11 cellular contexts compared by ENCODE assay signal in the genomic region with DNA sequence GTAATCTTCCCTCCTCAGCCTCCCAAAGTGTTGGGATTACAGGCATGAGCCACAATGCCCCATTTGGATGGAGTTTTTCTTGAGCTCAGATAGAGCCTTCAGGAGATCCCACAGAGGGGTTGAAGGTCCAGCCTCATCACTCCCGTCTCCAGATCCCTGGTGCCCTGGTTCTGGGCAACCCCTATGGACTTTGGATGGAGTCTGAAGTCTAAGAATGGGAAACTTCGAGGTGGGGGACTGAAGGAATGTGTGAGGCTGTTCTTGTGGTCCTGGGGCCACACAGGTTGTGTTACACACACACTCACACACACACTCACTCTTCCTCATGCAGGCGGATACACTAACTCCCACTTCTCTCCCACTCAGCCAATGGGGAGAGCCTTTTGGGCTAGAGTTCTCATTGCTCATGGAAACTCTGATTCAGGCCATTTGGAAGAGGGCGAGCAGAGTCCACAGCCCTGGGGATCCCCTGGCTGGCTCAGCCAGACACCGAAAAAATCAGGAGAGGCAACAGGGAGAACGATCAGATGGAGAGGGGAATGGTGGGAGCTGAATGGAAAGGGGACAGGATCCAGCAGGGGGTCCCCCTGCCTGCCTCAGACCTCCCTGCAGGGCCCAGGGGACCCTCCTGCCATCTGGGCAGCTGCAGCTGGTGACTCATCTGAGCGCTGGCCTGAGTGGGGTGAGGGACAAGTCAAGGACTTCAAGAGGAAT. TPM values are rescaled to one million over a fixed set of nuclear protein-coding genes. Genes with fewer than 3 reads are reported as not detected.
A peak's percentile ranks its signal among the peaks of the same experiment; 100 is the strongest.
DNase-seq lines count a peak whose midpoint lies in the region; ATAC-seq, FAIRE-seq and TF ChIP-seq lines count a peak whose summit lies in the region.
"Had no signal": no experiment of that assay in that cellular context is flagged by ENCODE, and none has a peak within 500 bp of the region (broad histone marks: within the 10 kb centered on the region; RNA-seq: fewer than 3 reads in every experiment).

No MANE protein-coding gene starts in this region.

- no peak overlapping the region for H2AFZ ChIP-seq in astrocyte (ENCODE audit: low read depth, low read length)

- no peaks in the 10 kb centered on the region for H3K27me3 ChIP-seq in astrocyte (ENCODE audit: insufficient read depth, low read length)
- H3K27me3 ChIP-seq in subcutaneous abdominal adipose tissue (ENCODE audit: control insufficient read depth in 5 of 5, insufficient read depth in 4 of 5, low read length in 5 of 5), result no peaks in the 10 kb centered on the region

- H3K36me3 Mint-ChIP-seq in activated CD4-positive, alpha-beta T cell treated with anti-CD3 and anti-CD28 coated beads, Interleukin-2, amount 10 ng/mL, durations not matched to agents 7 days and 5 days (ENCODE audit: low read depth), result peaks cover 50% of the 10 kb centered on the region
- peaks cover 25% of the 10 kb centered on the region for H3K36me3 Mint-ChIP-seq in astrocyte (ENCODE audit: low read depth, unreplicated experiment)

- H3K9ac ChIP-seq in astrocyte (ENCODE audit: low read length) (peak overlapping the region; percentile 41), subcutaneous abdominal adipose tissue (ENCODE audit: low read length in 5 of 5) (peak overlapping the region in 2 of 5 donors; percentile 43 to 73)

- no peak for FAIRE-seq in astrocyte (lab: Jason Lieb, UNC)

- H3K9me3 ChIP-seq in astrocyte (ENCODE audit: insufficient read depth, low read depth, low read length), result no peaks in the 10 kb centered on the region
- no peaks in the 10 kb centered on the region for H3K9me3 ChIP-seq in subcutaneous abdominal adipose tissue (ENCODE audit: control insufficient read depth in 5 of 5, low read length in 5 of 5)

- POLR2A ChIA-PET in activated CD4-positive, alpha-beta T cell treated with anti-CD3 and anti-CD28 coated beads, Interleukin-2, amount 10 ng/mL, durations not matched to agents 7 days and 5 days (lab: Charles Lee), result no interaction called here

- H3K4me3 ChIP-seq in astrocyte (ENCODE audit: insufficient read depth, low read depth, low read length) (no peak overlapping the region), subcutaneous abdominal adipose tissue (ENCODE audit: low read depth in 1 of 5, low read length in 5 of 5) (no peak overlapping the region)

- peak overlapping the region; percentile 64 for H3K27ac Mint-ChIP-seq in activated CD4-positive, alpha-beta T cell treated with anti-CD3 and anti-CD28 coated beads, Interleukin-2, amount 10 ng/mL, durations not matched to agents 7 days and 5 days
- peak overlapping the region; percentile 72 for H3K27ac Mint-ChIP-seq in astrocyte (ENCODE audit: unreplicated experiment)

- H3K4me1 Mint-ChIP-seq in activated CD4-positive, alpha-beta T cell treated with anti-CD3 and anti-CD28 coated beads, Interleukin-2, amount 10 ng/mL, durations not matched to agents 7 days and 5 days, result peaks cover 35% of the 10 kb centered on the region
- H3K4me1 Mint-ChIP-seq in astrocyte (ENCODE audit: low read depth, unreplicated experiment), result peaks cover 26% of the 10 kb centered on the region

- TF ChIP-seq CTCF in astrocyte (IDR thresholded peaks at IDR 0.05; ENCODE audit: insufficient read depth, low read depth, low read length), result no peak

- peaks cover 31% of the 10 kb centered on the region for H3K79me2 ChIP-seq in astrocyte (ENCODE audit: insufficient read depth, low read length)

- peaks cover 59% of the 10 kb centered on the region for H4K20me1 ChIP-seq in astrocyte (ENCODE audit: insufficient read depth, low read length)

- peak overlapping the region; percentile 59 for H3K4me2 ChIP-seq in astrocyte (ENCODE audit: low read length)

- no peaks in the 10 kb centered on the region for H3K27me3 Mint-ChIP-seq in activated CD4-positive, alpha-beta T cell treated with anti-CD3 and anti-CD28 coated beads, Interleukin-2, amount 10 ng/mL, durations not matched to agents 7 days and 5 days
- H3K27me3 Mint-ChIP-seq in astrocyte (ENCODE audit: low read depth, unreplicated experiment), result no peaks in the 10 kb centered on the region
- H3K27me3 Mint-ChIP-seq: naive B cell had no signal

- DNase-seq in activated CD4-positive, alpha-beta T cell treated with anti-CD3 and anti-CD28 coated beads, Interleukin-2, amount 10 ng/mL, durations not matched to agents 7 days and 5 days, result no peak
- no peak for DNase-seq in activated CD4-positive, alpha-beta T cell treated with anti-CD3 and anti-CD28 coated beads, Interleukin-2, amount 50 U/mL, for 4 hours
- peak; percentile 99 for DNase-seq in astrocyte (ENCODE audit: low read depth)
- peak; percentile 52 for DNase-seq in left kidney (ENCODE audit: low read depth, low spot score)
- DNase-seq in activated CD8-positive, alpha-beta memory T cell treated with anti-CD3 and anti-CD28 coated beads for 24 hours, result no peak
- DNase-seq in COR-L47 (lab: John Stamatoyannopoulos, UW), result no peak
- DNase-seq: naive B cell, NCI-H1694 had no signal

- H3K9me3 Mint-ChIP-seq in activated CD4-positive, alpha-beta T cell treated with anti-CD3 and anti-CD28 coated beads, Interleukin-2, amount 10 ng/mL, durations not matched to agents 7 days and 5 days, result no peaks in the 10 kb centered on the region
- H3K9me3 Mint-ChIP-seq in astrocyte (ENCODE audit: unreplicated experiment), result no peaks in the 10 kb centered on the region

- H3K27ac ChIP-seq in astrocyte (ENCODE audit: low read depth, low read length) (peak overlapping the region; percentile 43), subcutaneous abdominal adipose tissue (ENCODE audit: low read depth, low read length) (peak overlapping the region; percentile 94)
- H3K27ac ChIP-seq: C4-2B had no signal

- CTCF ChIA-PET in activated CD4-positive, alpha-beta T cell treated with anti-CD3 and anti-CD28 coated beads, Interleukin-2, amount 10 ng/mL, durations not matched to agents 7 days and 5 days (lab: Charles Lee), result interaction anchor here (0.5 to 2.8 kb wide), 5 partner anchors 24 to 236 kb away, joined by 3 to 9 read pairs (median 4); no protein-coding TSS in a partner anchor

- no peak for ATAC-seq in GM18517 (IDR thresholded peaks at IDR 0.05; ENCODE audit: unreplicated experiment)

- peaks cover 16% of the 10 kb centered on the region for H3K36me3 ChIP-seq in astrocyte (ENCODE audit: insufficient read depth, low read length)
- H3K36me3 ChIP-seq in subcutaneous abdominal adipose tissue (ENCODE audit: control insufficient read depth in 5 of 5, insufficient read depth in 5 of 5, low read length in 5 of 5), result peaks cover 2 to 55% (median 44%) of the 10 kb centered on the region in 5 donors

- H3K4me1 ChIP-seq in astrocyte (ENCODE audit: insufficient read depth, low read length), result peaks cover 38% of the 10 kb centered on the region
- H3K4me1 ChIP-seq in subcutaneous abdominal adipose tissue (ENCODE audit: control insufficient read depth in 5 of 5, insufficient read depth in 5 of 5, low read length in 5 of 5), result peaks cover 34 to 89% (median 79%) of the 10 kb centered on the region in 5 donors

- no peak overlapping the region for H3K4me3 Mint-ChIP-seq in activated CD4-positive, alpha-beta T cell treated with anti-CD3 and anti-CD28 coated beads, Interleukin-2, amount 10 ng/mL, durations not matched to agents 7 days and 5 days
- peak overlapping the region; percentile 65 for H3K4me3 Mint-ChIP-seq in astrocyte (ENCODE audit: unreplicated experiment)
- H3K4me3 Mint-ChIP-seq: naive B cell had no signal

RNA-seq across cellular contexts. Expression of gene IGFBP4, which starts 9.0 kb away (rescaled TPM):
- 10 to 100 TPM; 65.2 to 67.9 TPM for total RNA-seq in activated CD4-positive, alpha-beta T cell treated with anti-CD3 and anti-CD28 coated beads, Interleukin-2, amount 10 ng/mL, durations not matched to agents 7 days and 5 days
- 134 and 142 TPM in 2 replicates for total RNA-seq in astrocyte

RNA-seq across cellular contexts. Expression of gene TOP2A, which starts 34.5 kb away (rescaled TPM):
- 100 to 1,000 TPM; 504 to 522 TPM for total RNA-seq in activated CD4-positive, alpha-beta T cell treated with anti-CD3 and anti-CD28 coated beads, Interleukin-2, amount 10 ng/mL, durations not matched to agents 7 days and 5 days
- 7.3 and 12.6 TPM in 2 replicates for total RNA-seq in astrocyte

RNA-seq across cellular contexts. Expression of gene TNS4, which starts 49.2 kb away (rescaled TPM):
- total RNA-seq in activated CD4-positive, alpha-beta T cell treated with anti-CD3 and anti-CD28 coated beads, Interleukin-2, amount 10 ng/mL, durations not matched to agents 7 days and 5 days, result 1 to 10 TPM; 3.5 to 3.7 TPM
- total RNA-seq in astrocyte, result not detected in 2 replicates

Comparison
In these comparisons a context has a peak if more than half of its experiments do, and no peak if none do; other contexts are left out.
1. DNase-seq: peak in astrocyte (single experiment) and left kidney (single experiment); none in activated CD4-positive, alpha-beta T cell treated with anti-CD3 and anti-CD28 coated beads, Interleukin-2, amount 10 ng/mL, durations not matched to agents 7 days and 5 days (single experiment), activated CD4-positive, alpha-beta T cell treated with anti-CD3 and anti-CD28 coated beads, Interleukin-2, amount 50 U/mL, for 4 hours (0 of 2), activated CD8-positive, alpha-beta memory T cell treated with anti-CD3 and anti-CD28 coated beads for 24 hours (single experiment) and COR-L47 (single experiment).
2. RNA of gene TOP2A, which starts 34.5 kb away (total RNA-seq): 504 to 522 TPM in activated CD4-positive, alpha-beta T cell treated with anti-CD3 and anti-CD28 coated beads, Interleukin-2, amount 10 ng/mL, durations not matched to agents 7 days and 5 days; 7.3 to 12.6 TPM in astrocyte; every median in the first group is over 10 times any median in the second.